ENCODE assay signal across 13 cellular contexts in the genomic region with DNA sequence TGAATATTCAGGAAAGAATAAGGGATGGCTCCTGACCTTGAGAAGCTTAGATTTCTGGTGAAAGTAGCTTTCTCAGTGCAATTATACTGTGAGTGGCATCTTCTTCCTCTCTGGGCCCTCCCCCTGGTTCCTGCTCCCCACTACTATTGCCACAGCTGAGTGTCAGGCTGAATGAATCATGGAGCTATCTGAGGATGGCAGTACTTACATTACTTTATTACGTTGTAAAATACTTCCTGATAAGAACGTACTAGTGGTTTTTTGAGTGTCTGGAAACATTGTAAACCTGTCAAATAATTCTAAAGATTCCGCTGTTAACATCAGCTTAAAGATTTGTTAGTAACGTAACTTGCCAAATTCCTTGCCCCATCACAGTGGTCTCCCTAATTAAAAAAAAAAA. TPM values are rescaled to one million over a fixed set of nuclear protein-coding genes. Genes with fewer than 3 reads are reported as not detected.
A peak's percentile ranks its signal among the peaks of the same experiment; 100 is the strongest.
DNase-seq lines count a peak whose midpoint lies in the region; ATAC-seq and TF ChIP-seq lines count a peak whose summit lies in the region.
"Had no signal": no experiment of that assay in that cellular context is flagged by ENCODE, and none has a peak within 500 bp of the region (broad histone marks: within the 10 kb centered on the region; RNA-seq: fewer than 3 reads in every experiment).

No MANE protein-coding gene starts in this region.

- H3K36me3 Mint-ChIP-seq in T-helper 17 cell (ENCODE audit: low read depth) (no peaks in the 10 kb centered on the region), WTC11 (no peaks in the 10 kb centered on the region), endodermal cell (ENCODE audit: low read depth) (no peaks in the 10 kb centered on the region)
- H3K36me3 Mint-ChIP-seq: activated naive CD8-positive, alpha-beta T cell treated with anti-CD3 and anti-CD28 coated beads, Interleukin-2, amount 10 ng/mL, durations not matched to agents 7 days and 5 days; CD8-positive, alpha-beta memory T cell had no signal

- intact Hi-C loops in A673 (cut with micrococcal nuclease; ENCODE audit: unreplicated experiment): no loop called here

- H3K9me3 Mint-ChIP-seq in WTC11: no peaks in the 10 kb centered on the region
- H3K9me3 Mint-ChIP-seq in endodermal cell: no peaks in the 10 kb centered on the region
- H3K9me3 Mint-ChIP-seq: activated naive CD8-positive, alpha-beta T cell treated with anti-CD3 and anti-CD28 coated beads, Interleukin-2, amount 10 ng/mL, durations not matched to agents 7 days and 5 days; CD8-positive, alpha-beta memory T cell had no signal

- H3K4me1 Mint-ChIP-seq in T-helper 17 cell: peaks cover 16% of the 10 kb centered on the region
- H3K4me1 Mint-ChIP-seq in WTC11: peaks cover 8% of the 10 kb centered on the region
- H3K4me1 Mint-ChIP-seq in endodermal cell: peaks cover 17% of the 10 kb centered on the region

- CTCF ChIA-PET in A673 (lab: Charles Lee) (interaction anchor here (0.6 kb wide), 1 partner anchor 11 kb away, joined by 3 read pairs; no protein-coding TSS in a partner anchor), HEK293T (lab: Yijun Ruan, JAX) (interaction anchor here (1.0 to 1.9 kb wide), 3 partner anchors 8 to 99 kb away, joined by 3 to 7 read pairs (median 4); no protein-coding TSS in a partner anchor), WTC11 (lab: Charles Lee) (no interaction called here)

- H3K36me3 ChIP-seq in A673 (ENCODE audit: insufficient read depth, low read length, poor library complexity, severe bottlenecking) (no peaks in the 10 kb centered on the region), endodermal cell (ENCODE audit: control insufficient read depth, insufficient read depth, low read length) (no peaks in the 10 kb centered on the region)

- DNase-seq in A673 (ENCODE audit: low spot score) (peak; percentile 89), HEK293T (ENCODE audit: extremely low spot score) (peak; percentile 54), T-helper 17 cell (no peak), hepatic stellate cell (ENCODE audit: low spot score) (peak; percentile 85), WTC11 (ENCODE audit: low spot score) (no peak), OCI-M2 (lab: John Stamatoyannopoulos, UW; ENCODE audit: unreplicated experiment) (no peak), DMS 273 treated with DMSO at 0.1 percent for 48 hours (lab: John Stamatoyannopoulos, UW) (no peak), endodermal cell (no peak)
- DNase-seq: activated naive CD8-positive, alpha-beta T cell treated with anti-CD3 and anti-CD28 coated beads, Interleukin-2, amount 10 ng/mL, durations not matched to agents 7 days and 5 days; CD8-positive, alpha-beta memory T cell; glutamatergic neuron; nephron progenitor cell had no signal

- ATAC-seq in T-helper 17 cell: peak; percentile 42
- no peak for ATAC-seq in WTC11
- ATAC-seq: HepG2 had no signal

- H3K27ac ChIP-seq in A673 (ENCODE audit: low read depth, low read length, poor library complexity, severe bottlenecking) (no peak overlapping the region), endodermal cell (ENCODE audit: low read depth, low read length) (no peak overlapping the region)

- H3K27me3 Mint-ChIP-seq in T-helper 17 cell (no peaks in the 10 kb centered on the region), WTC11 (ENCODE audit: low read depth) (no peaks in the 10 kb centered on the region), endodermal cell (ENCODE audit: insufficient read depth) (no peaks in the 10 kb centered on the region)
- H3K27me3 Mint-ChIP-seq: activated naive CD8-positive, alpha-beta T cell treated with anti-CD3 and anti-CD28 coated beads, Interleukin-2, amount 10 ng/mL, durations not matched to agents 7 days and 5 days; CD8-positive, alpha-beta memory T cell had no signal

- no TSS peak for BruUV-seq in A673 (replicated peaks; lab: Mats Ljungman, UMichigan)

- WGBS in endodermal cell (ENCODE audit: insufficient coverage in 1 of 2, insufficient read length in 1 of 2), 2 experiments: 68 to 100% methylated on average over 1 to 4 of the region's 4 CpGs

- H3K4me3 ChIP-seq in A673 (ENCODE audit: low read depth, low read length, poor library complexity, severe bottlenecking) (no peak overlapping the region), endodermal cell (ENCODE audit: low read length) (no peak overlapping the region)

- H3K4me1 ChIP-seq in A673 (ENCODE audit: insufficient read depth, low read length, poor library complexity, severe bottlenecking) (peaks cover 36% of the 10 kb centered on the region), endodermal cell (ENCODE audit: control insufficient read depth, insufficient read depth, low read length) (peaks cover 8% of the 10 kb centered on the region)

- no peak overlapping the region for H3K27ac Mint-ChIP-seq in T-helper 17 cell
- H3K27ac Mint-ChIP-seq in WTC11: no peak overlapping the region
- H3K27ac Mint-ChIP-seq in endodermal cell: no peak overlapping the region
- H3K27ac Mint-ChIP-seq: activated naive CD8-positive, alpha-beta T cell treated with anti-CD3 and anti-CD28 coated beads, Interleukin-2, amount 10 ng/mL, durations not matched to agents 7 days and 5 days had no signal

- H3K27me3 ChIP-seq in A673 (replicated peaks; ENCODE audit: insufficient read depth, low read depth, low read length, poor library complexity) (no peaks in the 10 kb centered on the region), endodermal cell (ENCODE audit: control insufficient read depth, insufficient read depth, low read length, poor library complexity, severe bottlenecking) (no peaks in the 10 kb centered on the region)

- H3K9ac ChIP-seq in endodermal cell (ENCODE audit: extremely low read depth, low read length, poor library complexity, severe bottlenecking): no peak overlapping the region

- POLR2A ChIA-PET in A673 (lab: Charles Lee; ENCODE audit: low non-redundant PET): no interaction called here
- POLR2A ChIA-PET in HEK293T (lab: Yijun Ruan, JAX): interaction anchor here (0.9 to 3.8 kb wide), 5 partner anchors 21 to 84 kb away, joined by 3 to 24 read pairs (median 4); a partner anchor contains a TSS
- POLR2A ChIA-PET in WTC11 (lab: Charles Lee): no interaction called here

- TF ChIP-seq CTCF in A673 (conservative IDR thresholded peaks at IDR 0.05; ENCODE audit: low read depth, low read length) (no peak), WTC11 (IDR thresholded peaks at IDR 0.05) (no peak), endodermal cell (conservative IDR thresholded peaks at IDR 0.05) (no peak)

- H3K9me3 ChIP-seq in A673 (ENCODE audit: low read depth, low read length, poor library complexity, severe bottlenecking): no peaks in the 10 kb centered on the region
- H3K9me3 ChIP-seq in T-helper 17 cell (ENCODE audit: control insufficient read depth, low read length, poor library complexity, severe bottlenecking): no peaks in the 10 kb centered on the region
- H3K9me3 ChIP-seq in endodermal cell (ENCODE audit: control insufficient read depth, low read length): no peaks in the 10 kb centered on the region

- H3K4me3 Mint-ChIP-seq in T-helper 17 cell (no peak overlapping the region), WTC11 (no peak overlapping the region), endodermal cell (no peak overlapping the region)
- H3K4me3 Mint-ChIP-seq: activated naive CD8-positive, alpha-beta T cell treated with anti-CD3 and anti-CD28 coated beads, Interleukin-2, amount 10 ng/mL, durations not matched to agents 7 days and 5 days; CD8-positive, alpha-beta memory T cell; nephron progenitor cell had no signal

TF ChIP-seq in HEK293T, 16 proteins besides CTCF, POLR2A, EP300 and RAD21 (continues in another document):
- TF ChIP-seq CTBP1 (IDR thresholded peaks at IDR 0.05; ENCODE audit: borderline replicate concordance) (peak; percentile 96), HDGF (IDR thresholded peaks at IDR 0.05; ENCODE audit: borderline replicate concordance) (no peak), NFRKB (IDR thresholded peaks at IDR 0.05) (no peak), ELF4 (IDR thresholded peaks at IDR 0.05) (no peak), ARNT (IDR thresholded peaks at IDR 0.05) (0 out of 2 replicates have a peak, but pooled peaks have one; percentile 51), TARDBP (IDR thresholded peaks at IDR 0.05) (0 out of 2 replicates have a peak, but pooled peaks have one; percentile 37), ZNF384 (IDR thresholded peaks at IDR 0.05) (peak; percentile 52; the same call in 1 of the 2 replicates)
- TF ChIP-seq, protein P1, sequence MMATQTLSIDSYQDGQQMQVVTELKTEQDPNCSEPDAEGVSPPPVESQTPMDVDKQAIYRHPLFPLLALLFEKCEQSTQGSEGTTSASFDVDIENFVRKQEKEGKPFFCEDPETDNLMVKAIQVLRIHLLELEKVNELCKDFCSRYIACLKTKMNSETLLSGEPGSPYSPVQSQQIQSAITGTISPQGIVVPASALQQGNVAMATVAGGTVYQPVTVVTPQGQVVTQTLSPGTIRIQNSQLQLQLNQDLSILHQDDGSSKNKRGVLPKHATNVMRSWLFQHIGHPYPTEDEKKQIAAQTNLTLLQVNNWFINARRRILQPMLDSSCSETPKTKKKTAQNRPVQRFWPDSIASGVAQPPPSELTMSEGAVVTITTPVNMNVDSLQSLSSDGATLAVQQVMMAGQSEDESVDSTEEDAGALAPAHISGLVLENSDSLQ (IDR thresholded peaks at IDR 0.05): peak; percentile 97

TF ChIP-seq in WTC11, 78 proteins besides CTCF, POLR2A, EP300 and RAD21:
- TF ChIP-seq ZNF138 (CRISPR knock-in tag; conservative IDR thresholded peaks at IDR 0.05) (no peak), GRHL2 (CRISPR knock-in tag; IDR thresholded peaks at IDR 0.05; ENCODE audit: insufficient replicate concordance, severe bottlenecking) (no peak), SP1 (CRISPR knock-in tag; conservative IDR thresholded peaks at IDR 0.05) (no peak), TP53 (CRISPR knock-in tag; IDR thresholded peaks at IDR 0.05) (no peak), ETV6 (CRISPR knock-in tag; IDR thresholded peaks at IDR 0.05) (no peak), GTF2I (CRISPR knock-in tag; conservative IDR thresholded peaks at IDR 0.05) (no peak), SMAD3 (CRISPR knock-in tag; IDR thresholded peaks at IDR 0.05; ENCODE audit: borderline replicate concordance) (no peak)
- TF ChIP-seq, protein P2, sequence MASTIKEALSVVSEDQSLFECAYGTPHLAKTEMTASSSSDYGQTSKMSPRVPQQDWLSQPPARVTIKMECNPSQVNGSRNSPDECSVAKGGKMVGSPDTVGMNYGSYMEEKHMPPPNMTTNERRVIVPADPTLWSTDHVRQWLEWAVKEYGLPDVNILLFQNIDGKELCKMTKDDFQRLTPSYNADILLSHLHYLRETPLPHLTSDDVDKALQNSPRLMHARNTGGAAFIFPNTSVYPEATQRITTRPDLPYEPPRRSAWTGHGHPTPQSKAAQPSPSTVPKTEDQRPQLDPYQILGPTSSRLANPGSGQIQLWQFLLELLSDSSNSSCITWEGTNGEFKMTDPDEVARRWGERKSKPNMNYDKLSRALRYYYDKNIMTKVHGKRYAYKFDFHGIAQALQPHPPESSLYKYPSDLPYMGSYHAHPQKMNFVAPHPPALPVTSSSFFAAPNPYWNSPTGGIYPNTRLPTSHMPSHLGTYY (CRISPR knock-in tag; IDR thresholded peaks at IDR 0.05): no peak

RNA-seq across cellular contexts. Expression of a gene that starts 36.2 kb away (rescaled TPM):
- 4.3 and 4.8 TPM in 2 replicates for total RNA-seq in A673 (2021)
- 10 to 100 TPM; 14.6 to 23.3 TPM for total RNA-seq in T-helper 17 cell
- total RNA-seq in WTC11 (2021): 7.1 to 9.6 TPM (median 8.0 TPM) in 3 replicates
- total RNA-seq in endodermal cell: 10 to 100 TPM in 1 of 2 donors, 1 to 10 TPM in 1; 9.1 to 11.8 TPM
- 3.4 TPM for polyA plus RNA-seq in endodermal cell (2013, experiment 1 of 2)
- 3.6 TPM for polyA plus RNA-seq in endodermal cell (2013, experiment 2 of 2)

Comparison
In these comparisons a context has a peak if more than half of its experiments do, and no peak if none do; other contexts are left out.
1. DNase-seq: peak in A673 (single experiment), HEK293T (single experiment) and hepatic stellate cell (single experiment); none in T-helper 17 cell (0 of 3), WTC11 (single experiment), OCI-M2 (single experiment), DMS 273 treated with DMSO at 0.1 percent for 48 hours (single experiment) and endodermal cell (single experiment).